ENCODE assay signal across 11 cellular contexts in genomic region chr14:49583629-49584028, GRCh38. TPM values are rescaled to one million over a fixed set of nuclear protein-coding genes. Genes with fewer than 3 reads are reported as not detected.
DNase-seq lines count a peak whose midpoint lies in the region; ATAC-seq and TF ChIP-seq lines count a peak whose summit lies in the region.
"Had no signal": no experiment of that assay in that cellular context is flagged by ENCODE, and none has a peak within 500 bp of the region (broad histone marks: within the 10 kb centered on the region; RNA-seq: fewer than 3 reads in every experiment).

No MANE protein-coding gene starts in this region.

- H3K9me3 Mint-ChIP-seq in activated CD8-positive, alpha-beta T cell treated with anti-CD3 and anti-CD28 coated beads for 36 hours: no peaks in the 10 kb centered on the region

- peaks cover 68% of the 10 kb centered on the region for H3K36me3 Mint-ChIP-seq in activated CD8-positive, alpha-beta T cell treated with anti-CD3 and anti-CD28 coated beads for 36 hours (ENCODE audit: low read depth)

- H3K27me3 ChIP-seq in A673 (replicated peaks; ENCODE audit: insufficient read depth, low read depth, low read length, poor library complexity): no peaks in the 10 kb centered on the region
- H3K27me3 ChIP-seq: suprapubic skin had no signal

- CTCF ChIA-PET in A673 (lab: Charles Lee): no interaction called here
- CTCF ChIA-PET in activated CD8-positive, alpha-beta T cell treated with anti-CD3 and anti-CD28 coated beads for 36 hours (lab: Charles Lee): no interaction called here

- POLR2A ChIA-PET in A673 (lab: Charles Lee; ENCODE audit: low non-redundant PET): interaction anchor here (0.6 kb wide), 1 partner anchor 56 kb away, joined by 3 read pairs; no protein-coding TSS in a partner anchor
- POLR2A ChIA-PET in activated CD8-positive, alpha-beta T cell treated with anti-CD3 and anti-CD28 coated beads for 36 hours (lab: Charles Lee): interaction anchor here (1.4 to 5.8 kb wide), 5 partner anchors 13 to 51 kb away, joined by 3 to 110 read pairs (median 11); partner anchors contain the start of genes DNAAF2, LRR1, MGAT2 and RPL36AL

- H3K27ac ChIP-seq in A673 (ENCODE audit: low read depth, low read length, poor library complexity, severe bottlenecking): peak overlapping the region; percentile 87
- H3K27ac ChIP-seq: suprapubic skin had no signal

- H3K36me3 ChIP-seq in A673 (ENCODE audit: insufficient read depth, low read length, poor library complexity, severe bottlenecking): peaks cover 33% of the 10 kb centered on the region

- peak; percentile 15 for TF ChIP-seq POLR2A in GM18505 (IDR thresholded peaks at IDR 0.05; ENCODE audit: borderline replicate concordance, extremely low read depth, insufficient read depth, insufficient read length)

- H3K27me3 Mint-ChIP-seq in activated CD8-positive, alpha-beta T cell treated with anti-CD3 and anti-CD28 coated beads for 36 hours: peaks cover 2% of the 10 kb centered on the region

- H3K9me3 ChIP-seq in A673 (ENCODE audit: low read depth, low read length, poor library complexity, severe bottlenecking) (no peaks in the 10 kb centered on the region), iPS-18c (ENCODE audit: control insufficient read depth, insufficient read depth, low read length) (no peaks in the 10 kb centered on the region)
- H3K9me3 ChIP-seq: suprapubic skin had no signal

- H3K27ac Mint-ChIP-seq in activated CD8-positive, alpha-beta T cell treated with anti-CD3 and anti-CD28 coated beads for 36 hours: peak overlapping the region; percentile 96

- peak overlapping the region; percentile 76 for H3K4me3 ChIP-seq in A673 (ENCODE audit: low read depth, low read length, poor library complexity, severe bottlenecking)
- H3K4me3 ChIP-seq in iPS-18c (ENCODE audit: insufficient read depth, low read depth, low read length): peak overlapping the region; percentile 88; the same call in 1 of the 2 replicates

- H3K4me3 Mint-ChIP-seq in activated CD8-positive, alpha-beta T cell treated with anti-CD3 and anti-CD28 coated beads for 36 hours: peak overlapping the region; percentile 91

- no peak for TF ChIP-seq CTCF in A673 (conservative IDR thresholded peaks at IDR 0.05; ENCODE audit: low read depth, low read length)
- no peak for TF ChIP-seq CTCF in activated CD8-positive, alpha-beta T cell treated with anti-CD3 and anti-CD28 coated beads for 36 hours (IDR thresholded peaks at IDR 0.05)

- ATAC-seq in GM18505 (IDR thresholded peaks at IDR 0.05; ENCODE audit: unreplicated experiment): no peak
- no peak for ATAC-seq in activated CD8-positive, alpha-beta T cell treated with anti-CD3 and anti-CD28 coated beads for 36 hours
- no peak for ATAC-seq in GM21367 (IDR thresholded peaks at IDR 0.05; ENCODE audit: unreplicated experiment)
- ATAC-seq: left lobe of liver had no signal

- DNase-seq in A673 (ENCODE audit: low spot score) (no peak), amniotic stem cell (lab: John Stamatoyannopoulos, UW) (no peak), germinal center (ENCODE audit: low spot score) (no peak), NCI-H187 treated with DMSO at 0.1 percent for 48 hours (lab: John Stamatoyannopoulos, UW) (no peak)
- DNase-seq in activated CD8-positive, alpha-beta T cell treated with anti-CD3 and anti-CD28 coated beads for 36 hours: no peak
- DNase-seq: OCI-M1 had no signal

- BruUV-seq in A673 (replicated peaks; lab: Mats Ljungman, UMichigan): no TSS peak

- intact Hi-C loops in A673 (cut with micrococcal nuclease; ENCODE audit: unreplicated experiment): no loop called here
- intact Hi-C loops in activated CD8-positive, alpha-beta T cell treated with anti-CD3 and anti-CD28 coated beads for 36 hours (cut with micrococcal nuclease): no loop called here

- peaks cover 21% of the 10 kb centered on the region for H3K4me1 ChIP-seq in A673 (ENCODE audit: insufficient read depth, low read length, poor library complexity, severe bottlenecking)

- H3K4me1 Mint-ChIP-seq in activated CD8-positive, alpha-beta T cell treated with anti-CD3 and anti-CD28 coated beads for 36 hours (ENCODE audit: low read depth): peaks cover 55% of the 10 kb centered on the region

RNA-seq across cellular contexts. Expression of gene RPS29, which starts 2.6 kb away (rescaled TPM):
- 1,002 and 1,040 TPM in 2 replicates for total RNA-seq in A673 (2021)
- total RNA-seq in activated CD8-positive, alpha-beta T cell treated with anti-CD3 and anti-CD28 coated beads for 36 hours: 1,000 to 10,000 TPM; 2,041 to 2,284 TPM

RNA-seq across cellular contexts. Expression of gene LRR1, which starts 15.1 kb away (rescaled TPM):
- 47.5 and 49.2 TPM in 2 replicates for total RNA-seq in A673 (2021)
- total RNA-seq in activated CD8-positive, alpha-beta T cell treated with anti-CD3 and anti-CD28 coated beads for 36 hours: 10 to 100 TPM; 44.3 to 46.4 TPM

RNA-seq across cellular contexts. Expression of gene RPL36AL, which starts 36.8 kb away (rescaled TPM):
- 188 and 202 TPM in 2 replicates for total RNA-seq in A673 (2021)
- total RNA-seq in activated CD8-positive, alpha-beta T cell treated with anti-CD3 and anti-CD28 coated beads for 36 hours: 100 to 1,000 TPM; 214 to 231 TPM

RNA-seq across cellular contexts. Expression of gene MGAT2, which starts 37.0 kb away (rescaled TPM):
- 35.9 and 37.3 TPM in 2 replicates for total RNA-seq in A673 (2021)
- total RNA-seq in activated CD8-positive, alpha-beta T cell treated with anti-CD3 and anti-CD28 coated beads for 36 hours: 10 to 100 TPM; 30.2 to 32.7 TPM

RNA-seq across cellular contexts. Expression of gene DNAAF2, which starts 51.4 kb away (rescaled TPM):
- 12.4 and 13.7 TPM in 2 replicates for total RNA-seq in A673 (2021)
- total RNA-seq in activated CD8-positive, alpha-beta T cell treated with anti-CD3 and anti-CD28 coated beads for 36 hours: 10 to 100 TPM; 10.4 to 11.0 TPM
